Comparison of ENCODE assay signal across 18 cellular contexts in genomic region chr3:2735392-2735894, GRCh38.
"Had no signal": no experiment of that assay in that cellular context is flagged by ENCODE, and none has a peak within 500 bp of the region (broad histone marks: within the 10 kb centered on the region; RNA-seq: fewer than 3 reads in every experiment).

No MANE protein-coding gene starts in this region.

- H3K9me3 ChIP-seq: heart left ventricle, pancreas, thyroid gland, upper lobe of right lung had no signal

- H3K27ac ChIP-seq: brain microvascular endothelial cell, heart left ventricle, pancreas, thyroid gland, upper lobe of right lung had no signal

- H3K36me3 ChIP-seq: brain microvascular endothelial cell, heart left ventricle, pancreas, thyroid gland, upper lobe of right lung had no signal

- H3K4me1 ChIP-seq: heart left ventricle, pancreas, thyroid gland, upper lobe of right lung had no signal

- H3K4me1 Mint-ChIP-seq: memory B cell, nephron had no signal

- H3K27ac Mint-ChIP-seq: activated naive CD4-positive, alpha-beta T cell treated with anti-CD3 and anti-CD28 coated beads, Interleukin-2, amount 50 U/mL, for 72 hours; dendritic cell treated with granulocyte-macrophage colony-stimulating factor and Interleukin-4, amounts not matched to agents 40 ng/mL and 50 ng/mL, for 4 days; memory B cell; nephron; stimulated activated naive CD8-positive, alpha-beta T cell treated with anti-CD3 and anti-CD28 coated beads, Interleukin-15, Interleukin-2, amounts not matched to agents 100 ng/mL and 50 ng/mL, for 24 hours had no signal

- H3K4me3 ChIP-seq: heart left ventricle, pancreas, thyroid gland, upper lobe of right lung had no signal

- H3K4me3 Mint-ChIP-seq: dendritic cell treated with granulocyte-macrophage colony-stimulating factor and Interleukin-4, amounts not matched to agents 40 ng/mL and 50 ng/mL, for 4 days; memory B cell; nephron; stimulated activated naive CD8-positive, alpha-beta T cell treated with anti-CD3 and anti-CD28 coated beads, Interleukin-15, Interleukin-2, amounts not matched to agents 100 ng/mL and 50 ng/mL, for 24 hours had no signal

- ATAC-seq: activated naive CD4-positive, alpha-beta T cell treated with anti-CD3 and anti-CD28 coated beads, Interleukin-2, amount 50 U/mL, for 72 hours; heart left ventricle; left cardiac atrium; pancreas; right cardiac atrium; upper lobe of right lung had no signal

- DNase-seq: activated CD4-positive, alpha-beta T cell treated with anti-CD3 and anti-CD28 coated beads for 1 hour; activated T-cell treated with anti-CD3 and anti-CD28 coated beads, Interleukin-2, amount 50 U/mL, for 1 hour; aorta; brain microvascular endothelial cell; caudate nucleus; effector CD4-positive, alpha-beta T cell; heart left ventricle; left cardiac atrium; pancreas; right cardiac atrium; substantia nigra; thyroid gland; upper lobe of right lung had no signal

- H3K9me3 Mint-ChIP-seq: activated naive CD4-positive, alpha-beta T cell treated with anti-CD3 and anti-CD28 coated beads, Interleukin-2, amount 50 U/mL, for 72 hours; nephron; stimulated activated naive CD8-positive, alpha-beta T cell treated with anti-CD3 and anti-CD28 coated beads, Interleukin-15, Interleukin-2, amounts not matched to agents 100 ng/mL and 50 ng/mL, for 24 hours had no signal

- H3K27me3 Mint-ChIP-seq: dendritic cell treated with granulocyte-macrophage colony-stimulating factor and Interleukin-4, amounts not matched to agents 40 ng/mL and 50 ng/mL, for 4 days had no signal

- H3K36me3 Mint-ChIP-seq: activated naive CD4-positive, alpha-beta T cell treated with anti-CD3 and anti-CD28 coated beads, Interleukin-2, amount 50 U/mL, for 72 hours; memory B cell had no signal

- H3K27me3 ChIP-seq: brain microvascular endothelial cell, heart left ventricle, pancreas, thyroid gland, upper lobe of right lung had no signal
